1 cellular context compared by ENCODE assay signal in the genomic region with DNA sequence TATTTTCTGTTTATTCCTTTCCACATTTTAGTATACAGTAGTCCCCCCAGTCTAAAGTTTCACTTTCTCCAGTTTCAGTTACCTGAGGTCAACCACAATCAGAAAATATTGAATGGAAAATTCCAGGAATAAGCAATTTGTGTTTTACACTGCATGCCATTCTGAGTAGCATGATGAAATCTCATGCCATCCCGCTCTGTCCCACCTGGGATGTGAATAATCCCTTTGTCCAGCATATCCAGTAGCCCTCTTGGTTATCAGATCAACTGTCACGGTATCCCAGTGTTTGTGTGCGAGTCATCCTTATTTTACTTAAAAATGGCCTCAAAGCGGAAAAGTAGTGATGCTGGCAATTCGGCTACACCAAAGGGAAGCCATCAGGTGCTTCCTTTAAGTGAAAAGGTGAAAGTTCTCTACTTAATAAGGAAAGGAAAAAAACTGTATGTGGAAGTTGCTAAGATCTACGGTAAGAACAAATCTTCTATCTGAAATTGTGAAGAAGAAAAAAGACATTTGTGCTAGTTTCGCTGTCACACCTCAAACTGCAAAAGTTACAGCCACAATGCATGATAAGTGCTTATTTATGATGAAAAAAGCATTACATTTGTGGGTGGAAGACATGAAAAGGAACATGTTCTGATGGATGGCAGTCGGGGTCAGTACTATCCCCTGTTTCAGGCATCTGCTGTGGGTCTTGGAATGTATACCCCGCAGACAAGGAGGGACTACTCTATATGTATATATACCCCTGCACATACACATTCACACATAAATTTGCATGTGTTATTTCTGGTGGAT.
TF ChIP-seq lines count a peak whose summit lies in the region.

No MANE protein-coding gene starts in this region.

TF ChIP-seq in GM23338, 12 proteins besides CTCF, POLR2A, EP300 and RAD21 (continued from another document):
- TF ChIP-seq JUNB (IDR thresholded peaks at IDR 0.05; ENCODE audit: unreplicated experiment): no peak
- TF ChIP-seq STAT1 (IDR thresholded peaks at IDR 0.05; ENCODE audit: unreplicated experiment): no peak
